ENCODE assay signal across 20 cellular contexts in genomic region chr21:17050156-17050555, GRCh38.
"Had no signal": no experiment of that assay in that cellular context is flagged by ENCODE, and none has a peak within 500 bp of the region (broad histone marks: within the 10 kb centered on the region; RNA-seq: fewer than 3 reads in every experiment).

No MANE protein-coding gene starts in this region.

- H3K36me3 Mint-ChIP-seq: activated naive CD8-positive, alpha-beta T cell treated with anti-CD3 and anti-CD28 coated beads, Interleukin-2, amount 10 ng/mL, durations not matched to agents 7 days and 5 days; memory B cell; natural killer cell; stimulated activated naive B cell treated with anti-CD40 and anti-IgM and Interleukin-4, amounts not matched to agents 10 μg/mL and 1 μg/mL and 100 μg/mL, for 72 hours had no signal

- H3K4me3 Mint-ChIP-seq: activated CD4-positive, alpha-beta T cell treated with anti-CD3 and anti-CD28 coated beads for 36 hours; activated naive CD8-positive, alpha-beta T cell treated with anti-CD3 and anti-CD28 coated beads, Interleukin-2, amount 10 ng/mL, durations not matched to agents 7 days and 5 days; endodermal cell; immature natural killer cell; memory B cell; natural killer cell; stimulated activated naive B cell treated with anti-CD40 and anti-IgM and Interleukin-4, amounts not matched to agents 10 μg/mL and 1 μg/mL and 100 μg/mL, for 72 hours had no signal

- H3K4me3 ChIP-seq: gastroesophageal sphincter, heart left ventricle, sigmoid colon, spleen, thoracic aorta had no signal

- H3K27ac Mint-ChIP-seq: activated CD4-positive, alpha-beta T cell treated with anti-CD3 and anti-CD28 coated beads for 36 hours; activated naive CD8-positive, alpha-beta T cell treated with anti-CD3 and anti-CD28 coated beads, Interleukin-2, amount 10 ng/mL, durations not matched to agents 7 days and 5 days; activated T-helper 2 cell treated with anti-CD3 and anti-CD28 coated beads, Interferon-gamma antibody, Interleukin-2, Interleukin-4, amounts not matched to agents 10 μg/mL and 5 μg/mL and 100 μg/mL, durations not matched to agents 14 hours and 24 hours and 36 hours; immature natural killer cell; memory B cell; natural killer cell; stimulated activated naive B cell treated with anti-CD40 and anti-IgM and Interleukin-4, amounts not matched to agents 10 μg/mL and 1 μg/mL and 100 μg/mL, for 72 hours had no signal

- H3K27me3 ChIP-seq: gastroesophageal sphincter, heart left ventricle, spleen had no signal

- H3K27ac ChIP-seq: gastroesophageal sphincter, heart left ventricle, parathyroid adenoma, sigmoid colon, spleen, thoracic aorta had no signal

- H2AFZ ChIP-seq: parathyroid adenoma had no signal

- DNase-seq: activated CD4-positive, alpha-beta T cell treated with anti-CD3 and anti-CD28 coated beads for 36 hours; activated CD4-positive, alpha-beta T cell treated with anti-CD3 and anti-CD28 coated beads, Interleukin-2, amount 50 U/mL, for 48 hours; activated naive CD4-positive, alpha-beta T cell treated with Interleukin-2 at 50 U/mL for 16 hours; activated naive CD8-positive, alpha-beta T cell treated with anti-CD3 and anti-CD28 coated beads, Interleukin-2, amount 10 ng/mL, durations not matched to agents 7 days and 5 days; caudate nucleus; endodermal cell; heart left ventricle; immature natural killer cell; left ventricle myocardium superior; natural killer cell; sigmoid colon; spleen; stimulated activated naive B cell treated with anti-CD40 and anti-IgM and Interleukin-4, amounts not matched to agents 10 μg/mL and 1 μg/mL and 100 μg/mL, for 72 hours had no signal

- H3K79me2 ChIP-seq: parathyroid adenoma had no signal

- H3K36me3 ChIP-seq: gastroesophageal sphincter, heart left ventricle, sigmoid colon, spleen, thoracic aorta had no signal

- H3K9ac ChIP-seq: parathyroid adenoma had no signal

- FAIRE-seq: TTC549 had no signal

- H3K4me1 ChIP-seq: gastroesophageal sphincter, parathyroid adenoma, sigmoid colon, spleen had no signal

- H3K9me3 ChIP-seq: sigmoid colon, thoracic aorta had no signal

- H3K27me3 Mint-ChIP-seq: activated CD4-positive, alpha-beta T cell treated with anti-CD3 and anti-CD28 coated beads for 36 hours; activated naive CD8-positive, alpha-beta T cell treated with anti-CD3 and anti-CD28 coated beads, Interleukin-2, amount 10 ng/mL, durations not matched to agents 7 days and 5 days; brain; memory B cell; stimulated activated naive B cell treated with anti-CD40 and anti-IgM and Interleukin-4, amounts not matched to agents 10 μg/mL and 1 μg/mL and 100 μg/mL, for 72 hours had no signal

- H3K4me1 Mint-ChIP-seq: activated CD4-positive, alpha-beta T cell treated with anti-CD3 and anti-CD28 coated beads for 36 hours; activated naive CD8-positive, alpha-beta T cell treated with anti-CD3 and anti-CD28 coated beads, Interleukin-2, amount 10 ng/mL, durations not matched to agents 7 days and 5 days; immature natural killer cell; memory B cell; natural killer cell; stimulated activated naive B cell treated with anti-CD40 and anti-IgM and Interleukin-4, amounts not matched to agents 10 μg/mL and 1 μg/mL and 100 μg/mL, for 72 hours had no signal
